Comparison of ENCODE assay signal across 1 cellular context in genomic region chr6:37205189-37205996, GRCh38.
TF ChIP-seq lines count a peak whose summit lies in the region.

No MANE protein-coding gene starts in this region.

TF ChIP-seq in H1, 55 proteins besides CTCF, POLR2A, EP300 and RAD21:
- TF ChIP-seq SUZ12 (IDR thresholded peaks at IDR 0.05; ENCODE audit: low read length): no peak
- no peak for TF ChIP-seq ZNF274 (IDR thresholded peaks at IDR 0.05; ENCODE audit: borderline replicate concordance, extremely low read depth, low read length)
- no peak for TF ChIP-seq RNF2 (IDR thresholded peaks at IDR 0.05; ENCODE audit: borderline replicate concordance, low read depth, low read length, missing control alignments, poor library complexity, severe bottlenecking)
- no peak for TF ChIP-seq CHD2 (IDR thresholded peaks at IDR 0.05; ENCODE audit: low read length)
